Comparison of ENCODE assay signal across 20 cellular contexts in the genomic region with DNA sequence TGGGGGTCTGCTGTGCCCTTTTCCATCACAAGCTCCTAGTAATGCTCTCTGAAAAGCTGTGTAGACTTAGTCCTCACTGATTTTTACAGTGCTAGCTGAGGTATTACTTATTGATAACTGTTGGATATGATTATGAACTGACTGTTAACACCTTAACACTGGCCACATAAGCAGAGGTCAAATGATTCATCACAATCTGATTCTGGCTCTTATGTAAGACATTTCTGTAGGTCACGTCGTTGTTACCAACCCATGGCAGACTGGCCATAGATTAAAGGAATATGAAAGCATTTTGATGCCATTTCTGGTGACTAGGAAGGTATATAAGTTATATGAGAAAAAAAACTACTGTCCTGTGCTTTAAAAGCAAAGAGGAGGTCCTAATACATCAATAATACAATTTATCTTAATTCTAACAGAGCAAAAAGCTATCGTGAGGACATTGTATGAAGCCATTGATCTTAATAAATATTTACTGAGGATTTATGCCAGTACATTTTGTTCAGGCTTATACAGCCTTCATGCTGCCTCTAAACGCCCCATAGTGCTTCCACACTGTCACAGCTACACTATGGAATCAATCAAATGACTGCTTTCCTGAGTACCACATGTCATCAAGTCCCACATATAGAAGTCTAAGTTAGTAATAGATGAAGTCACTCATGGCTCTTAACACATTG. TPM values are rescaled to one million over a fixed set of nuclear protein-coding genes. Genes with fewer than 3 reads are reported as not detected.
A peak's percentile ranks its signal among the peaks of the same experiment; 100 is the strongest.
DNase-seq lines count a peak whose midpoint lies in the region; ATAC-seq and TF ChIP-seq lines count a peak whose summit lies in the region.
"Had no signal": no experiment of that assay in that cellular context is flagged by ENCODE, and none has a peak within 500 bp of the region (broad histone marks: within the 10 kb centered on the region; RNA-seq: fewer than 3 reads in every experiment).

No MANE protein-coding gene starts in this region.

- peak overlapping the region; percentile 47 for H3K14ac ChIP-seq in IMR-90 (replicated peaks; ENCODE audit: low read depth, low read length)

- no peak overlapping the region for H3K27ac Mint-ChIP-seq in activated naive CD4-positive, alpha-beta T cell treated with anti-CD3 and anti-CD28 coated beads, Interleukin-2, amount 50 U/mL, for 72 hours
- H3K27ac Mint-ChIP-seq in nephron progenitor cell, result no peak overlapping the region

- CTCF ChIA-PET in IMR-90 (lab: Yijun Ruan, JAX), result interaction anchor here (0.9 kb wide), 1 partner anchor 54 kb away, joined by 4 read pairs; no protein-coding TSS in a partner anchor

- H3K79me1 ChIP-seq in IMR-90 (ENCODE audit: low read depth in 1 of 2, low read length in 2 of 2), result peaks cover 24 to 28% of the 10 kb centered on the region in 2 experiments; a peak in 3 of 4 replicates

- peak overlapping the region; percentile 92 for H2AK5ac ChIP-seq in IMR-90 (ENCODE audit: low read depth, low read length)

- TF ChIP-seq RAD21 in IMR-90 (IDR thresholded peaks at IDR 0.05; ENCODE audit: low read length), result no peak

- H3K36me3 ChIP-seq in IMR-90 (ENCODE audit: control insufficient read depth, insufficient read depth, low read length) (no peaks in the 10 kb centered on the region), osteoblast (ENCODE audit: insufficient read depth, low read length) (no peaks in the 10 kb centered on the region), Peyer's patch (no peaks in the 10 kb centered on the region)
- H3K36me3 ChIP-seq: BLaER1 had no signal

- no peak overlapping the region for H3K56ac ChIP-seq in IMR-90 (ENCODE audit: extremely low read depth, insufficient read depth, low read length)

- H2BK15ac ChIP-seq in IMR-90 (ENCODE audit: low read depth, low read length), result peak overlapping the region; percentile 90

- TF ChIP-seq CTCF in C4-2B (conservative IDR thresholded peaks at IDR 0.05) (peak; percentile 12), IMR-90 (conservative IDR thresholded peaks at IDR 0.05; ENCODE audit: low read depth, low read length) (no peak), osteoblast (IDR thresholded peaks at IDR 0.05; ENCODE audit: extremely low read depth, low read depth, low read length) (no peak), nephron progenitor cell (IDR thresholded peaks at IDR 0.05) (no peak), Peyer's patch (IDR thresholded peaks at IDR 0.05) (no peak)

- H4K20me1 ChIP-seq in IMR-90 (ENCODE audit: insufficient read depth, low read length) (no peaks in the 10 kb centered on the region), osteoblast (ENCODE audit: insufficient read depth, low read length) (no peaks in the 10 kb centered on the region)
- H4K20me1 ChIP-seq: BLaER1 had no signal

- BruUV-seq in IMR-90 (replicated peaks; lab: Mats Ljungman, UMichigan), result no TSS peak

- H3K79me2 ChIP-seq in osteoblast (ENCODE audit: insufficient read depth, low read length), result peaks cover 20% of the 10 kb centered on the region

- no peaks in the 10 kb centered on the region for H3K9me3 ChIP-seq in IMR-90 (ENCODE audit: control insufficient read depth, insufficient read depth, low read length)
- no peaks in the 10 kb centered on the region for H3K9me3 ChIP-seq in osteoblast (ENCODE audit: low read depth, low read length)
- H3K9me3 ChIP-seq in Peyer's patch, result no peaks in the 10 kb centered on the region
- H3K9me3 ChIP-seq: BLaER1 had no signal

- H3K27me3 Mint-ChIP-seq in nephron progenitor cell (ENCODE audit: low read depth, poor library complexity), result peaks cover 3% of the 10 kb centered on the region

- H3K4me3 ChIP-seq in IMR-90 (ENCODE audit: insufficient read depth, low read depth, low read length) (no peak overlapping the region), osteoblast (ENCODE audit: insufficient read depth, low read length) (no peak overlapping the region), Peyer's patch (no peak overlapping the region)
- H3K4me3 ChIP-seq: BLaER1 had no signal

- no peak overlapping the region for H3K4me2 ChIP-seq in IMR-90 (ENCODE audit: low read depth, low read length)
- no peak overlapping the region for H3K4me2 ChIP-seq in osteoblast (ENCODE audit: insufficient read depth, low read length)
- H3K4me2 ChIP-seq: BLaER1 had no signal

- H2AFZ ChIP-seq in IMR-90 (replicated peaks; ENCODE audit: low read length, poor library complexity) (no peak overlapping the region), osteoblast (ENCODE audit: low read length) (peak overlapping the region; percentile 5)

- no peaks in the 10 kb centered on the region for H3K4me1 Mint-ChIP-seq in nephron progenitor cell
- H3K4me1 Mint-ChIP-seq: CD4-positive, alpha-beta memory T cell had no signal

- peak overlapping the region; percentile 56 to 81 for H4K8ac ChIP-seq in IMR-90 (ENCODE audit: low read depth in 2 of 2, low read length in 2 of 2)

- peaks cover 2% of the 10 kb centered on the region for H3K9me1 ChIP-seq in IMR-90 (ENCODE audit: insufficient read depth, low read length)

- H2BK5ac ChIP-seq in IMR-90 (ENCODE audit: low read depth, low read length, poor library complexity, severe bottlenecking), result peak overlapping the region; percentile 83

- DNase-seq in IMR-90 (no peak), epithelial cell of prostate (ENCODE audit: low read depth, low spot score) (no peak), osteoblast (ENCODE audit: insufficient read length, low spot score, missing footprints) (no peak), nephron progenitor cell (no peak), Peyer's patch (no peak), DMS53 (lab: John Stamatoyannopoulos, UW) (no peak)
- DNase-seq in activated naive CD4-positive, alpha-beta T cell treated with anti-CD3 and anti-CD28 coated beads, Interleukin-2, amount 50 U/mL, for 72 hours (ENCODE audit: low spot score in 2 of 2), result no peak
- DNase-seq: ACHN; CD4-positive, alpha-beta memory T cell; DMS153; GF-D8; MM.1S; NCI-H1048; NCI-H1436 treated with DMSO at 0.1 percent for 48 hours; NCI-H2029; NCI-H2227 treated with DMSO at 0.1 percent for 48 hours; NCI-H510A; NCI-H748 treated with DMSO at 0.1 percent for 48 hours had no signal

- H3K27ac ChIP-seq in C4-2B (no peak overlapping the region), IMR-90 (ENCODE audit: insufficient read depth, low read length) (no peak overlapping the region), epithelial cell of prostate (peak overlapping the region; percentile 98), osteoblast (ENCODE audit: low read depth, low read length) (peak overlapping the region; percentile 92), Peyer's patch (no peak overlapping the region)
- H3K27ac ChIP-seq: BLaER1 had no signal

- TF ChIP-seq POLR2A in IMR-90 (IDR thresholded peaks at IDR 0.05; ENCODE audit: low read depth, low read length), result no peak
- no peak for TF ChIP-seq POLR2A in Peyer's patch (IDR thresholded peaks at IDR 0.05)

- intact Hi-C loops in IMR-90 (cut with micrococcal nuclease), result loop anchor here (10.0 kb wide), 1 partner anchor 380 kb away; no protein-coding TSS in a partner anchor

- peaks cover 0 to 3% of the 10 kb centered on the region in 2 donors for H3K9me3 Mint-ChIP-seq in activated naive CD4-positive, alpha-beta T cell treated with anti-CD3 and anti-CD28 coated beads, Interleukin-2, amount 50 U/mL, for 72 hours
- no peaks in the 10 kb centered on the region for H3K9me3 Mint-ChIP-seq in nephron progenitor cell

- ATAC-seq in IMR-90 (ENCODE audit: low read depth), result no peak
- no peak for ATAC-seq in activated naive CD4-positive, alpha-beta T cell treated with anti-CD3 and anti-CD28 coated beads, Interleukin-2, amount 50 U/mL, for 72 hours

- H2BK20ac ChIP-seq in IMR-90 (ENCODE audit: low read depth, low read length), result peak overlapping the region; percentile 89

- H3K9ac ChIP-seq in IMR-90 (ENCODE audit: low read depth, low read length), result no peak overlapping the region
- H3K9ac ChIP-seq: BLaER1 had no signal

- no peaks in the 10 kb centered on the region for H3K36me3 Mint-ChIP-seq in activated naive CD4-positive, alpha-beta T cell treated with anti-CD3 and anti-CD28 coated beads, Interleukin-2, amount 50 U/mL, for 72 hours
- H3K36me3 Mint-ChIP-seq in nephron progenitor cell (ENCODE audit: low read depth), result no peaks in the 10 kb centered on the region
- H3K36me3 Mint-ChIP-seq: CD4-positive, alpha-beta memory T cell had no signal

- peaks cover 9% of the 10 kb centered on the region for H3K4me1 ChIP-seq in IMR-90 (ENCODE audit: control insufficient read depth, insufficient read depth, low read length)
- H3K4me1 ChIP-seq in osteoblast (ENCODE audit: insufficient read depth, low read length), result peaks cover 39% of the 10 kb centered on the region
- no peaks in the 10 kb centered on the region for H3K4me1 ChIP-seq in Peyer's patch
- H3K4me1 ChIP-seq: BLaER1 had no signal

- peak overlapping the region; percentile 88 for H2BK120ac ChIP-seq in IMR-90 (ENCODE audit: low read depth, low read length)

- no peak overlapping the region for H3K4me3 Mint-ChIP-seq in nephron progenitor cell
- H3K4me3 Mint-ChIP-seq: CD4-positive, alpha-beta memory T cell had no signal

- peak overlapping the region; percentile 70 for H3K23ac ChIP-seq in IMR-90 (ENCODE audit: low read depth, low read length)

- in situ Hi-C loops in IMR-90 (cut with MboI; ENCODE audit: low sequenced_read_pairs), result loop anchor here (5.0 to 10.0 kb wide), 2 partner anchors 98 to 540 kb away; no protein-coding TSS in a partner anchor

- no peak overlapping the region for H2AK9ac ChIP-seq in IMR-90 (replicated peaks; ENCODE audit: low read depth, low read length, poor library complexity)

- peak overlapping the region; percentile 90 for H3K18ac ChIP-seq in IMR-90 (ENCODE audit: low read depth, low read length)

- peak overlapping the region; percentile 81 for H3K4ac ChIP-seq in IMR-90 (ENCODE audit: low read depth, low read length)

- dilution Hi-C loops in IMR-90 (cut with HindIII; ENCODE audit: low sequenced_read_pairs, unreplicated experiment), result no loop called here

- H4K5ac ChIP-seq in IMR-90 (ENCODE audit: low read depth, low read length), result peak overlapping the region; percentile 75; the same call in 1 of the 2 replicates

- no CpG with 5 or more reads among the region's 4 CpGs for WGBS in IMR-90 (ENCODE audit: extremely low coverage in 2 of 2, insufficient read length in 1 of 2), 2 experiments

- H3K27me3 ChIP-seq in IMR-90 (ENCODE audit: control insufficient read depth, insufficient read depth, low read length), result no peaks in the 10 kb centered on the region
- no peaks in the 10 kb centered on the region for H3K27me3 ChIP-seq in osteoblast (ENCODE audit: insufficient read depth, low read length)
- no peaks in the 10 kb centered on the region for H3K27me3 ChIP-seq in Peyer's patch
- H3K27me3 ChIP-seq: BLaER1 had no signal

- H4K91ac ChIP-seq in IMR-90 (ENCODE audit: insufficient read depth, low read depth, low read length), result peak overlapping the region; percentile 67

- POLR2A ChIA-PET in IMR-90 (lab: Charles Lee; ENCODE audit: unreplicated experiment), result no interaction called here

TF ChIP-seq in IMR-90, 13 proteins besides CTCF, POLR2A, EP300 and RAD21 (continues in another document):
- no peak for TF ChIP-seq RCOR1 (IDR thresholded peaks at IDR 0.05; ENCODE audit: insufficient replicate concordance, low read length)

RNA-seq across cellular contexts. Expression of a gene that starts 6.9 kb away (rescaled TPM):
- total RNA-seq in IMR-90 (2012; rRNA removed) (331 and 449 TPM in 2 replicates), osteoblast (241 and 298 TPM in 2 replicates), Peyer's patch (10 to 100 TPM; 14.9 to 80.6 (median 46.7) TPM)
- 111 and 136 TPM in 2 replicates for polyA plus RNA-seq in IMR-90 (2012; rRNA removed)
- polyA plus RNA-seq in IMR-90 (2012; cell fraction: cytosol; rRNA removed), result 23.5 and 27.4 TPM in 2 replicates
- polyA plus RNA-seq in IMR-90 (2012; cell fraction: nucleus; rRNA removed; ENCODE audit: low replicate concordance), result 14.3 and 120 TPM in 2 replicates
- total RNA-seq in activated naive CD4-positive, alpha-beta T cell treated with anti-CD3 and anti-CD28 coated beads, Interleukin-2, amount 50 U/mL, for 72 hours, result not detected
- total RNA-seq: CD4-positive, alpha-beta memory T cell had no signal
- polyA plus RNA-seq: CD4-positive, alpha-beta memory T cell had no signal

Comparison
In these comparisons a context has a peak if more than half of its experiments do, and no peak if none do; other contexts are left out.
1. H3K27ac ChIP-seq: peak in epithelial cell of prostate (single experiment) and osteoblast (single experiment); none in C4-2B (single experiment), IMR-90 (single experiment) and Peyer's patch (0 of 4).
2. RNA of a gene that starts 6.9 kb away (total RNA-seq): 331 to 449 TPM in IMR-90, 241 to 298 TPM in osteoblast and 14.9 to 80.6 TPM in Peyer's patch; not detected in activated naive CD4-positive, alpha-beta T cell treated with anti-CD3 and anti-CD28 coated beads, Interleukin-2, amount 50 U/mL, for 72 hours; every median in the first group is over 10 times any median in the second.